In genomic region chr13:97369269-97369893, GRCh38 we compare ENCODE assay signal across 8 cellular contexts.
A peak's percentile ranks its signal among the peaks of the same experiment; 100 is the strongest.
DNase-seq lines count a peak whose midpoint lies in the region; ATAC-seq and TF ChIP-seq lines count a peak whose summit lies in the region.

No MANE protein-coding gene starts in this region.

- no peaks in the 10 kb centered on the region for H3K79me2 ChIP-seq in hepatocyte

- H3K9me3 Mint-ChIP-seq in activated T-cell treated with anti-CD3 and anti-CD28 coated beads, Interleukin-2, amount 50 U/mL, for 24 hours = no peaks in the 10 kb centered on the region
- H3K9me3 Mint-ChIP-seq in T-cell (no peaks in the 10 kb centered on the region), Calu3 (ENCODE audit: low read depth, unreplicated experiment) (no peaks in the 10 kb centered on the region)

- CTCF ChIA-PET in T-cell (lab: Charles Lee) = interaction anchor here (0.6 to 3.6 kb wide), 9 partner anchors 10 to 260 kb away, joined by 3 to 12 read pairs (median 3); no protein-coding TSS in a partner anchor
- CTCF ChIA-PET in Calu3 (lab: Charles Lee) = interaction anchor here (0.7 kb wide), 1 partner anchor 149 kb away, joined by 5 read pairs; no protein-coding TSS in a partner anchor

- TF ChIP-seq CTCF in hepatocyte (IDR thresholded peaks at IDR 0.05; ENCODE audit: poor library complexity) (no peak), Calu3 (IDR thresholded peaks at IDR 0.05; ENCODE audit: unreplicated experiment) (no peak)

- no peaks in the 10 kb centered on the region for H3K36me3 ChIP-seq in hepatocyte (replicated peaks; ENCODE audit: insufficient read depth, low read depth)
- peaks cover 2% of the 10 kb centered on the region for H3K36me3 ChIP-seq in thymus (ENCODE audit: control insufficient read depth, insufficient read depth)

- H3K4me2 ChIP-seq in hepatocyte = peak overlapping the region; percentile 66

- DNase-seq in activated T-cell treated with anti-CD3 and anti-CD28 coated beads, Interleukin-2, amount 50 U/mL, for 24 hours = no peak
- no peak for DNase-seq in activated T-cell treated with anti-CD3 and anti-CD28 coated beads, Interleukin-2, amount 50 U/mL, for 48 hours
- no peak for DNase-seq in T-cell
- no peak for DNase-seq in hepatocyte (ENCODE audit: low spot score)
- no peak for DNase-seq in Calu3
- no peak for DNase-seq in HuH-7.5 (ENCODE audit: low spot score)

- H3K27me3 Mint-ChIP-seq in activated T-cell treated with anti-CD3 and anti-CD28 coated beads, Interleukin-2, amount 50 U/mL, for 24 hours = no peaks in the 10 kb centered on the region
- H3K27me3 Mint-ChIP-seq in T-cell = no peaks in the 10 kb centered on the region
- no peaks in the 10 kb centered on the region for H3K27me3 Mint-ChIP-seq in Calu3 (ENCODE audit: unreplicated experiment)

- H3K36me3 Mint-ChIP-seq in activated T-cell treated with anti-CD3 and anti-CD28 coated beads, Interleukin-2, amount 50 U/mL, for 24 hours (ENCODE audit: low read depth) = peaks cover 32% of the 10 kb centered on the region
- H3K36me3 Mint-ChIP-seq in T-cell (peaks cover 27% of the 10 kb centered on the region), Calu3 (ENCODE audit: insufficient read depth, unreplicated experiment) (peaks cover 10% of the 10 kb centered on the region)

- H3K4me1 ChIP-seq in hepatocyte (ENCODE audit: insufficient read depth) (no peaks in the 10 kb centered on the region), thymus (ENCODE audit: control insufficient read depth, insufficient read depth, low read length) (no peaks in the 10 kb centered on the region)

- POLR2A ChIA-PET in T-cell (lab: Charles Lee) = interaction anchor here (0.6 to 1.4 kb wide), 4 partner anchors 64 to 1594 kb away, joined by 3 to 5 read pairs (median 4); partner anchors contain the start of gene RAP2A (in 1 of the 2)

- ATAC-seq in HG02798 (IDR thresholded peaks at IDR 0.05; ENCODE audit: poor library complexity, unreplicated experiment) = peak; percentile 69
- ATAC-seq in T-cell (replicated peaks in 1 of 4) = peak; percentile 41 to 58 (median 56)

- no peaks in the 10 kb centered on the region for H4K20me1 ChIP-seq in hepatocyte (ENCODE audit: insufficient read depth, poor library complexity, severe bottlenecking)

- H3K27ac Mint-ChIP-seq in activated T-cell treated with anti-CD3 and anti-CD28 coated beads, Interleukin-2, amount 50 U/mL, for 24 hours = peak overlapping the region; percentile 78
- peak overlapping the region; percentile 91 for H3K27ac Mint-ChIP-seq in T-cell
- H3K27ac Mint-ChIP-seq in Calu3 (ENCODE audit: unreplicated experiment) = no peak overlapping the region

- peak overlapping the region; percentile 75 for H3K4me3 Mint-ChIP-seq in activated T-cell treated with anti-CD3 and anti-CD28 coated beads, Interleukin-2, amount 50 U/mL, for 24 hours
- H3K4me3 Mint-ChIP-seq in T-cell (peak overlapping the region; percentile 60 to 88 (median 81)), Calu3 (ENCODE audit: low read depth, unreplicated experiment) (no peak overlapping the region)

- no TSS peak for BruUV-seq in Calu3 (replicated peaks; lab: Mats Ljungman, UMichigan)

- no peaks in the 10 kb centered on the region for H3K9me3 ChIP-seq in hepatocyte (ENCODE audit: low read depth)
- H3K9me3 ChIP-seq in thymus (ENCODE audit: control insufficient read depth) = no peaks in the 10 kb centered on the region

- H3K27me3 ChIP-seq in hepatocyte (no peaks in the 10 kb centered on the region), thymus (ENCODE audit: control insufficient read depth, insufficient read depth) (no peaks in the 10 kb centered on the region)

- H3K4me1 Mint-ChIP-seq in activated T-cell treated with anti-CD3 and anti-CD28 coated beads, Interleukin-2, amount 50 U/mL, for 24 hours (ENCODE audit: low read depth) = peaks cover 30% of the 10 kb centered on the region
- peaks cover 21 to 26% (median 24%) of the 10 kb centered on the region in 3 donors for H3K4me1 Mint-ChIP-seq in T-cell
- H3K4me1 Mint-ChIP-seq in Calu3 (ENCODE audit: low read depth, unreplicated experiment) = no peaks in the 10 kb centered on the region

- H3K9me2 ChIP-seq in hepatocyte (replicated peaks; ENCODE audit: insufficient read depth) = no peaks in the 10 kb centered on the region

- intact Hi-C loops in Calu3 (cut with micrococcal nuclease; ENCODE audit: unreplicated experiment) = no loop called here

- H3K4me3 ChIP-seq in hepatocyte (no peak overlapping the region), thymus (ENCODE audit: low read length) (peak overlapping the region; percentile 33)

- H3K27ac ChIP-seq in hepatocyte (no peak overlapping the region), thymus (ENCODE audit: low read depth) (no peak overlapping the region)

- no peak overlapping the region for H2AFZ ChIP-seq in hepatocyte

- WGBS in hepatocyte (ENCODE audit: low lambda C conversion rate, missing lambda C conversion rate) = 66% methylated on average over 4 of the region's 4 CpGs
- WGBS in thymus = 17% methylated on average over 4 of the region's 4 CpGs
